21 cellular contexts compared by ENCODE assay signal in the genomic region with DNA sequence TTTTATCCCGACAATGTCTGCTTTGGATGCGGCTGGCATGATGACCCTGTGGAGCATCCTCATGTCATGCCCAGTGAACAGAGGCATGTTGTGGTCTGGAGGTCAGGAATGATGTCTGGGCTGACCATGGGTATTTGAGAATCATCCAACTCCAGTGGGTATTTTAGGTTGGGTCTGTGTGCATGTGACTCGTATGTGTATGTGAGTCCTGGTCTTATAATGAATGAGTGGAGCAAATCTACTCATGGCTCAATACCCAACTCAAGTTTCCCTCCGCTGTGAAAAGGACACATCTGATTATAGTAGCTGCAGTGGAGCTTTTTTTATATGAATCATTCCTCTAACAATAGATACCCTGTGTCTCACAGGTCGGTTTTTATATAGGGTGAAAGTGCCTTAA.
DNase-seq lines count a peak whose midpoint lies in the region; ATAC-seq and TF ChIP-seq lines count a peak whose summit lies in the region.
"Had no signal": no experiment of that assay in that cellular context is flagged by ENCODE, and none has a peak within 500 bp of the region (broad histone marks: within the 10 kb centered on the region; RNA-seq: fewer than 3 reads in every experiment).

No MANE protein-coding gene starts in this region.

- POLR2A ChIA-PET in WTC11 (lab: Charles Lee) = no interaction called here

- intact Hi-C loops in sciatic nerve (cut with DNase I) = no loop called here

- no peaks in the 10 kb centered on the region for H3K27me3 Mint-ChIP-seq in WTC11 (ENCODE audit: low read depth)
- peaks cover 4% of the 10 kb centered on the region for H3K27me3 Mint-ChIP-seq in nephron progenitor cell (ENCODE audit: low read depth, poor library complexity)
- H3K27me3 Mint-ChIP-seq: CD4-positive, alpha-beta T cell; CD8-positive, alpha-beta memory T cell had no signal

- H3K4me3 Mint-ChIP-seq in WTC11 (no peak overlapping the region), nephron progenitor cell (no peak overlapping the region)
- H3K4me3 Mint-ChIP-seq: CD14-positive monocyte; CD4-positive, alpha-beta T cell; CD8-positive, alpha-beta memory T cell; H9 had no signal

- CTCF ChIA-PET in WTC11 (lab: Charles Lee) = interaction anchor here (0.5 to 1.3 kb wide), 2 partner anchors 16 to 83 kb away, joined by 3 to 4 read pairs; no protein-coding TSS in a partner anchor

- H3K9me3 Mint-ChIP-seq in WTC11 (peaks cover 26% of the 10 kb centered on the region), nephron progenitor cell (peaks cover 47% of the 10 kb centered on the region)

- peaks cover 35% of the 10 kb centered on the region for H3K36me3 Mint-ChIP-seq in WTC11
- H3K36me3 Mint-ChIP-seq in nephron progenitor cell (ENCODE audit: low read depth) = peaks cover 19% of the 10 kb centered on the region
- H3K36me3 Mint-ChIP-seq: CD14-positive monocyte; CD8-positive, alpha-beta memory T cell had no signal

- no peak for DNase-seq in WTC11 (ENCODE audit: low spot score)
- DNase-seq in kidney tubule cell (ENCODE audit: low spot score) = peak; percentile 15
- DNase-seq in nephron progenitor cell = no peak
- DNase-seq in sciatic nerve (ENCODE audit: low spot score) = no peak
- DNase-seq in OCI-M1 (lab: John Stamatoyannopoulos, UW) = no peak
- DNase-seq: 8988T; ACHN; AML-193; BE2C; CD4-positive, alpha-beta T cell; CD8-positive, alpha-beta memory T cell; DMS53; DMS79 treated with DMSO at 0.1 percent for 48 hours; GF-D8; GM23248; H9 had no signal

- ATAC-seq in WTC11 = no peak
- ATAC-seq in GM21717 (IDR thresholded peaks at IDR 0.05; ENCODE audit: unreplicated experiment) = no peak
- ATAC-seq in GM18870 (IDR thresholded peaks at IDR 0.05; ENCODE audit: unreplicated experiment) = no peak
- no peak for ATAC-seq in sciatic nerve
- ATAC-seq: A549, HCT116 had no signal

- H3K27ac Mint-ChIP-seq in WTC11 (0 out of 2 replicates have a peak overlapping the region, but pooled peaks have one; percentile 13), nephron progenitor cell (peak overlapping the region; percentile 17)
- H3K27ac Mint-ChIP-seq: CD14-positive monocyte; CD4-positive, alpha-beta T cell; CD8-positive, alpha-beta memory T cell had no signal

- H3K4me1 Mint-ChIP-seq in WTC11 = peaks cover 63% of the 10 kb centered on the region
- peaks cover 57% of the 10 kb centered on the region for H3K4me1 Mint-ChIP-seq in nephron progenitor cell
- H3K4me1 Mint-ChIP-seq: CD14-positive monocyte; CD8-positive, alpha-beta memory T cell had no signal

- no peak for TF ChIP-seq CTCF in WTC11 (IDR thresholded peaks at IDR 0.05)
- no peak for TF ChIP-seq CTCF in nephron progenitor cell (IDR thresholded peaks at IDR 0.05)

TF ChIP-seq in WTC11, 78 proteins besides CTCF, POLR2A, EP300 and RAD21:
- TF ChIP-seq ZNF423 (CRISPR knock-in tag; IDR thresholded peaks at IDR 0.05) (no peak), RELA (CRISPR knock-in tag; IDR thresholded peaks at IDR 0.05; ENCODE audit: borderline replicate concordance) (no peak), JAZF1 (CRISPR knock-in tag; IDR thresholded peaks at IDR 0.05) (no peak), ATF1 (CRISPR knock-in tag; IDR thresholded peaks at IDR 0.05) (no peak), TP53 (CRISPR knock-in tag; IDR thresholded peaks at IDR 0.05) (no peak), ZSCAN18 (CRISPR knock-in tag; IDR thresholded peaks at IDR 0.05) (no peak)
- TF ChIP-seq, protein P1, sequence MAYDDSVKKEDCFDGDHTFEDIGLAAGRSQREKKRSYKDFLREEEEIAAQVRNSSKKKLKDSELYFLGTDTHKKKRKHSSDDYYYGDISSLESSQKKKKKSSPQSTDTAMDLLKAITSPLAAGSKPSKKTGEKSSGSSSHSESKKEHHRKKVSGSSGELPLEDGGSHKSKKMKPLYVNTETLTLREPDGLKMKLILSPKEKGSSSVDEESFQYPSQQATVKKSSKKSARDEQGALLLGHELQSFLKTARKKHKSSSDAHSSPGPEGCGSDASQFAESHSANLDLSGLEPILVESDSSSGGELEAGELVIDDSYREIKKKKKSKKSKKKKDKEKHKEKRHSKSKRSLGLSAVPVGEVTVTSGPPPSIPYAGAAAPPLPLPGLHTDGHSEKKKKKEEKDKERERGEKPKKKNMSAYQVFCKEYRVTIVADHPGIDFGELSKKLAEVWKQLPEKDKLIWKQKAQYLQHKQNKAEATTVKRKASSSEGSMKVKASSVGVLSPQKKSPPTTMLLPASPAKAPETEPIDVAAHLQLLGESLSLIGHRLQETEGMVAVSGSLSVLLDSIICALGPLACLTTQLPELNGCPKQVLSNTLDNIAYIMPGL (CRISPR knock-in tag; IDR thresholded peaks at IDR 0.05) = no peak
